21 cellular contexts compared by ENCODE assay signal in genomic region chr20:41079066-41079465, GRCh38. TPM values are rescaled to one million over a fixed set of nuclear protein-coding genes. Genes with fewer than 3 reads are reported as not detected.
A peak's percentile ranks its signal among the peaks of the same experiment; 100 is the strongest.
DNase-seq lines count a peak whose midpoint lies in the region; ATAC-seq, FAIRE-seq and TF ChIP-seq lines count a peak whose summit lies in the region.
"Had no signal": no experiment of that assay in that cellular context is flagged by ENCODE, and none has a peak within 500 bp of the region (broad histone marks: within the 10 kb centered on the region; RNA-seq: fewer than 3 reads in every experiment).

No MANE protein-coding gene starts in this region.

- no peaks in the 10 kb centered on the region for H3K9me3 Mint-ChIP-seq in activated CD4-positive, alpha-beta memory T cell treated with anti-CD3 and anti-CD28 coated beads, Interleukin-2, amount 10 ng/mL, durations not matched to agents 7 days and 5 days
- no peaks in the 10 kb centered on the region for H3K9me3 Mint-ChIP-seq in activated CD4-positive, alpha-beta memory T cell treated with anti-CD3 and anti-CD28 coated beads for 36 hours
- no peaks in the 10 kb centered on the region for H3K9me3 Mint-ChIP-seq in activated CD8-positive, alpha-beta T cell treated with anti-CD3 and anti-CD28 coated beads for 36 hours
- H3K9me3 Mint-ChIP-seq in natural killer cell treated with Interleukin-12 subunit alpha and Interleukin-12 subunit beta and Interleukin-15 and Interleukin-18, amount 100 ng/mL, for 72 hours: no peaks in the 10 kb centered on the region
- H3K9me3 Mint-ChIP-seq: WTC11 had no signal

- CTCF ChIA-PET in activated CD4-positive, alpha-beta memory T cell treated with anti-CD3 and anti-CD28 coated beads, Interleukin-2, amount 10 ng/mL, durations not matched to agents 7 days and 5 days (lab: Charles Lee): interaction anchor here (0.6 to 10.7 kb wide), 5 partner anchors 15 to 123 kb away, joined by 4 to 74 read pairs (median 6); no protein-coding TSS in a partner anchor
- CTCF ChIA-PET in activated CD4-positive, alpha-beta memory T cell treated with anti-CD3 and anti-CD28 coated beads for 36 hours (lab: Charles Lee): interaction anchor here (1.1 to 2.4 kb wide), 2 partner anchors 16 to 88 kb away, joined by 4 to 19 read pairs; no protein-coding TSS in a partner anchor
- CTCF ChIA-PET in activated CD8-positive, alpha-beta T cell treated with anti-CD3 and anti-CD28 coated beads for 36 hours (lab: Charles Lee): interaction anchor here (0.6 to 4.4 kb wide), 6 partner anchors 11 to 116 kb away, joined by 3 to 23 read pairs (median 4); no protein-coding TSS in a partner anchor

- no peak for DNase-seq in activated CD4-positive, alpha-beta memory T cell treated with anti-CD3 and anti-CD28 coated beads, Interleukin-2, amount 10 ng/mL, durations not matched to agents 7 days and 5 days
- no peak for DNase-seq in activated CD4-positive, alpha-beta memory T cell treated with anti-CD3 and anti-CD28 coated beads for 36 hours
- DNase-seq in H54 (ENCODE audit: insufficient read length, low spot score): no peak
- no peak for DNase-seq in activated CD8-positive, alpha-beta T cell treated with anti-CD3 and anti-CD28 coated beads for 36 hours
- no peak for DNase-seq in natural killer cell treated with Interleukin-12 subunit alpha and Interleukin-12 subunit beta and Interleukin-15 and Interleukin-18, amount 100 ng/mL, for 72 hours (ENCODE audit: low spot score)
- no peak for DNase-seq in RKO (ENCODE audit: low spot score)
- DNase-seq in middle frontal gyrus (ENCODE audit: extremely low spot score, low spot score): no peak
- DNase-seq in cortex of kidney (lab: John Stamatoyannopoulos, UW): no peak
- DNase-seq: activated effector memory CD4-positive, alpha-beta T cell treated with Interleukin-2 at 50 U/mL for 16 hours; caudate nucleus; foreskin keratinocyte; MG63; NCI-H1436; NCI-H526 treated with DMSO at 0.1 percent for 48 hours; pancreas; right cardiac atrium; SIG-M5; uterus had no signal

- intact Hi-C loops in activated CD4-positive, alpha-beta memory T cell treated with anti-CD3 and anti-CD28 coated beads for 36 hours (cut with micrococcal nuclease): loop anchor here (5.0 kb wide), 1 partner anchor 87 kb away; no protein-coding TSS in a partner anchor
- intact Hi-C loops in activated CD8-positive, alpha-beta T cell treated with anti-CD3 and anti-CD28 coated beads for 36 hours (cut with micrococcal nuclease): no loop called here

- POLR2A ChIA-PET in activated CD4-positive, alpha-beta memory T cell treated with anti-CD3 and anti-CD28 coated beads, Interleukin-2, amount 10 ng/mL, durations not matched to agents 7 days and 5 days (lab: Charles Lee): interaction anchor here (0.7 to 1.3 kb wide), 2 partner anchors 80 to 93 kb away, joined by 3 read pairs; no protein-coding TSS in a partner anchor
- POLR2A ChIA-PET in activated CD4-positive, alpha-beta memory T cell treated with anti-CD3 and anti-CD28 coated beads for 36 hours (lab: Charles Lee): interaction anchor here (1.2 kb wide), 1 partner anchor 22 kb away, joined by 5 read pairs; no protein-coding TSS in a partner anchor
- POLR2A ChIA-PET in activated CD8-positive, alpha-beta T cell treated with anti-CD3 and anti-CD28 coated beads for 36 hours (lab: Charles Lee): no interaction called here

- peaks cover 65% of the 10 kb centered on the region for H3K36me3 Mint-ChIP-seq in activated CD4-positive, alpha-beta memory T cell treated with anti-CD3 and anti-CD28 coated beads, Interleukin-2, amount 10 ng/mL, durations not matched to agents 7 days and 5 days (ENCODE audit: low read depth)
- H3K36me3 Mint-ChIP-seq in activated CD4-positive, alpha-beta memory T cell treated with anti-CD3 and anti-CD28 coated beads for 36 hours: peaks cover 50% of the 10 kb centered on the region
- peaks cover 33% of the 10 kb centered on the region for H3K36me3 Mint-ChIP-seq in activated CD8-positive, alpha-beta T cell treated with anti-CD3 and anti-CD28 coated beads for 36 hours (ENCODE audit: low read depth)
- peaks cover 32% of the 10 kb centered on the region for H3K36me3 Mint-ChIP-seq in natural killer cell treated with Interleukin-12 subunit alpha and Interleukin-12 subunit beta and Interleukin-15 and Interleukin-18, amount 100 ng/mL, for 72 hours

- TF ChIP-seq CTCF in activated CD8-positive, alpha-beta T cell treated with anti-CD3 and anti-CD28 coated beads for 36 hours (IDR thresholded peaks at IDR 0.05): no peak

- peak overlapping the region; percentile 30 for H3K27ac Mint-ChIP-seq in activated CD4-positive, alpha-beta memory T cell treated with anti-CD3 and anti-CD28 coated beads, Interleukin-2, amount 10 ng/mL, durations not matched to agents 7 days and 5 days
- no peak overlapping the region for H3K27ac Mint-ChIP-seq in activated CD4-positive, alpha-beta memory T cell treated with anti-CD3 and anti-CD28 coated beads for 36 hours
- H3K27ac Mint-ChIP-seq in activated CD8-positive, alpha-beta T cell treated with anti-CD3 and anti-CD28 coated beads for 36 hours: peak overlapping the region; percentile 12
- peak overlapping the region; percentile 15 to 77 for H3K27ac Mint-ChIP-seq in natural killer cell treated with Interleukin-12 subunit alpha and Interleukin-12 subunit beta and Interleukin-15 and Interleukin-18, amount 100 ng/mL, for 72 hours
- H3K27ac Mint-ChIP-seq: WTC11 had no signal

- no peak overlapping the region for H3K4me3 Mint-ChIP-seq in activated CD4-positive, alpha-beta memory T cell treated with anti-CD3 and anti-CD28 coated beads, Interleukin-2, amount 10 ng/mL, durations not matched to agents 7 days and 5 days
- no peak overlapping the region for H3K4me3 Mint-ChIP-seq in activated CD4-positive, alpha-beta memory T cell treated with anti-CD3 and anti-CD28 coated beads for 36 hours
- no peak overlapping the region for H3K4me3 Mint-ChIP-seq in activated CD8-positive, alpha-beta T cell treated with anti-CD3 and anti-CD28 coated beads for 36 hours
- H3K4me3 Mint-ChIP-seq in natural killer cell treated with Interleukin-12 subunit alpha and Interleukin-12 subunit beta and Interleukin-15 and Interleukin-18, amount 100 ng/mL, for 72 hours: no peak overlapping the region
- H3K4me3 Mint-ChIP-seq: WTC11 had no signal

- no peak for ATAC-seq in activated CD8-positive, alpha-beta T cell treated with anti-CD3 and anti-CD28 coated beads for 36 hours
- ATAC-seq in natural killer cell treated with Interleukin-12 subunit alpha and Interleukin-12 subunit beta and Interleukin-15 and Interleukin-18, amount 100 ng/mL, for 72 hours: no peak

- H3K27me3 Mint-ChIP-seq in activated CD4-positive, alpha-beta memory T cell treated with anti-CD3 and anti-CD28 coated beads, Interleukin-2, amount 10 ng/mL, durations not matched to agents 7 days and 5 days: no peaks in the 10 kb centered on the region
- H3K27me3 Mint-ChIP-seq in activated CD4-positive, alpha-beta memory T cell treated with anti-CD3 and anti-CD28 coated beads for 36 hours: no peaks in the 10 kb centered on the region
- H3K27me3 Mint-ChIP-seq in activated CD8-positive, alpha-beta T cell treated with anti-CD3 and anti-CD28 coated beads for 36 hours: no peaks in the 10 kb centered on the region
- no peaks in the 10 kb centered on the region for H3K27me3 Mint-ChIP-seq in natural killer cell treated with Interleukin-12 subunit alpha and Interleukin-12 subunit beta and Interleukin-15 and Interleukin-18, amount 100 ng/mL, for 72 hours

- FAIRE-seq in H54 (lab: Jason Lieb, UNC): peak; percentile 6
- FAIRE-seq: A549, D721Med, pancreas had no signal

- no peak for TF ChIP-seq POLR2A in H54 (IDR thresholded peaks at IDR 0.05; ENCODE audit: low read depth, low read length)

- peaks cover 60% of the 10 kb centered on the region for H3K4me1 Mint-ChIP-seq in activated CD4-positive, alpha-beta memory T cell treated with anti-CD3 and anti-CD28 coated beads, Interleukin-2, amount 10 ng/mL, durations not matched to agents 7 days and 5 days
- H3K4me1 Mint-ChIP-seq in activated CD4-positive, alpha-beta memory T cell treated with anti-CD3 and anti-CD28 coated beads for 36 hours (ENCODE audit: low read depth): peaks cover 47% of the 10 kb centered on the region
- H3K4me1 Mint-ChIP-seq in activated CD8-positive, alpha-beta T cell treated with anti-CD3 and anti-CD28 coated beads for 36 hours (ENCODE audit: low read depth): peaks cover 42% of the 10 kb centered on the region
- H3K4me1 Mint-ChIP-seq in natural killer cell treated with Interleukin-12 subunit alpha and Interleukin-12 subunit beta and Interleukin-15 and Interleukin-18, amount 100 ng/mL, for 72 hours (ENCODE audit: low read depth in 2 of 2): peaks cover 35 to 50% of the 10 kb centered on the region in 2 donors

RNA-seq across cellular contexts. Expression of gene TOP1, which starts 50.4 kb away (rescaled TPM):
- 10 to 100 TPM; 67.5 to 68.0 TPM for total RNA-seq in activated CD4-positive, alpha-beta memory T cell treated with anti-CD3 and anti-CD28 coated beads, Interleukin-2, amount 10 ng/mL, durations not matched to agents 7 days and 5 days
- total RNA-seq in activated CD4-positive, alpha-beta memory T cell treated with anti-CD3 and anti-CD28 coated beads for 36 hours: 100 to 1,000 TPM; 128 TPM
- total RNA-seq in activated CD8-positive, alpha-beta T cell treated with anti-CD3 and anti-CD28 coated beads for 36 hours: 10 to 100 TPM; 81.0 to 81.1 TPM
- 10 to 100 TPM; 77.5 to 81.2 TPM for total RNA-seq in natural killer cell treated with Interleukin-12 subunit alpha and Interleukin-12 subunit beta and Interleukin-15 and Interleukin-18, amount 100 ng/mL, for 72 hours

RNA-seq across cellular contexts. Expression of gene PLCG1, which starts 58.3 kb away (rescaled TPM):
- total RNA-seq in activated CD4-positive, alpha-beta memory T cell treated with anti-CD3 and anti-CD28 coated beads, Interleukin-2, amount 10 ng/mL, durations not matched to agents 7 days and 5 days: 100 to 1,000 TPM; 267 to 286 TPM
- total RNA-seq in activated CD4-positive, alpha-beta memory T cell treated with anti-CD3 and anti-CD28 coated beads for 36 hours: 100 to 1,000 TPM; 133 to 139 TPM
- 100 to 1,000 TPM; 259 to 260 TPM for total RNA-seq in activated CD8-positive, alpha-beta T cell treated with anti-CD3 and anti-CD28 coated beads for 36 hours
- 100 to 1,000 TPM in 1 of 2 donors, 10 to 100 TPM in 1; 54.6 to 114 TPM for total RNA-seq in natural killer cell treated with Interleukin-12 subunit alpha and Interleukin-12 subunit beta and Interleukin-15 and Interleukin-18, amount 100 ng/mL, for 72 hours
